Comparison of ENCODE assay signal across 7 cellular contexts in genomic region chr12:131623404-131624368, GRCh38.
A peak's percentile ranks its signal among the peaks of the same experiment; 100 is the strongest.
DNase-seq lines count a peak whose midpoint lies in the region; TF ChIP-seq lines count a peak whose summit lies in the region.
"Not testable (repeated sequence)": the region's sequence is repeated elsewhere in the genome, so short reads cannot be mapped to it uniquely, and the experiment has no call there.

No MANE protein-coding gene starts in this region.

- not testable (repeated sequence) for H3K79me1 ChIP-seq in neuronal stem cell (ENCODE audit: low read depth, low read length)

- peak overlapping the region; percentile 78; the same call in 1 of the 2 replicates for H3K27ac ChIP-seq in HUES6 (ENCODE audit: low read depth, low read length)
- H3K27ac ChIP-seq in OCI-LY7 (ENCODE audit: low read depth, low read length, poor library complexity, severe bottlenecking); neuronal stem cell (replicated peaks; ENCODE audit: low read length): not testable (repeated sequence)

- not testable (repeated sequence) for H3K36me3 ChIP-seq in BJ (ENCODE audit: control insufficient read depth, insufficient read depth, low read length); HUES6 (ENCODE audit: control insufficient read depth, insufficient read depth, low read length); OCI-LY7 (ENCODE audit: insufficient read depth, low read length); neuronal stem cell (replicated peaks in 1 of 2; ENCODE audit: control insufficient read depth in 2 of 2, insufficient read depth in 2 of 2, low read length in 2 of 2)

- not testable (repeated sequence) for H3K9me2 ChIP-seq in OCI-LY7 (ENCODE audit: insufficient read depth, low read length)

- not testable (repeated sequence) for BruUV-seq in OCI-LY7 (replicated peaks; lab: Mats Ljungman, UMichigan)

- H2BK12ac ChIP-seq in neuronal stem cell (ENCODE audit: low read length) = not testable (repeated sequence)

- not testable (repeated sequence) for H2BK120ac ChIP-seq in neuronal stem cell (ENCODE audit: low read depth, low read length)

- not testable (repeated sequence) for H2AFZ ChIP-seq in OCI-LY7 (ENCODE audit: low read length); neuronal stem cell (ENCODE audit: low read length)

- CTCF ChIA-PET in BJ (lab: Yijun Ruan, JAX); OCI-LY7 (lab: Charles Lee; ENCODE audit: unreplicated experiment): not testable (repeated sequence)

- H3K18ac ChIP-seq in neuronal stem cell (ENCODE audit: low read length) = peak overlapping the region; percentile 91

- H2BK5ac ChIP-seq in neuronal stem cell (ENCODE audit: low read length) = not testable (repeated sequence)

- not testable (repeated sequence) for DNase-seq in BJ (ENCODE audit: low read depth); OCI-LY7 (ENCODE audit: low spot score); astrocyte of the cerebellum (ENCODE audit: low read depth); neuronal stem cell (ENCODE audit: low spot score)
- DNase-seq in erythroblast (lab: John Stamatoyannopoulos, UW) = peak; percentile 25 to 26

- intact Hi-C loops in OCI-LY7 (cut with micrococcal nuclease; ENCODE audit: unreplicated experiment) = not testable (repeated sequence)

- not testable (repeated sequence) for H3K9me3 ChIP-seq in HUES6 (ENCODE audit: control insufficient read depth, insufficient read depth, low read depth, low read length); OCI-LY7 (ENCODE audit: low read length); neuronal stem cell (replicated peaks in 1 of 2; ENCODE audit: control insufficient read depth in 2 of 2, insufficient read depth in 1 of 2, low read depth in 1 of 2, low read length in 2 of 2)

- peak overlapping the region; percentile 37 for H2BK15ac ChIP-seq in neuronal stem cell (ENCODE audit: low read length)

- not testable (repeated sequence) for H3K4me2 ChIP-seq in OCI-LY7 (ENCODE audit: low read length); neuronal stem cell (ENCODE audit: insufficient read depth, low read length, poor library complexity, severe bottlenecking)

- not testable (repeated sequence) for H3K79me2 ChIP-seq in OCI-LY7 (ENCODE audit: insufficient read depth, low read depth, low read length)

- no CpG with 5 or more reads among the region's 15 CpGs for WGBS in neuronal stem cell (ENCODE audit: extremely low coverage in 2 of 2, insufficient read length in 2 of 2, insufficient replicate concordance in 1 of 2), 2 donors

- H3K4me3 ChIP-seq in BJ (ENCODE audit: low read depth, low read length); HUES6 (ENCODE audit: low read depth, low read length); OCI-LY7 (ENCODE audit: low read depth, low read length, poor library complexity, severe bottlenecking); astrocyte of the cerebellum (ENCODE audit: low read depth, low read length); neuronal stem cell (ENCODE audit: low read length in 2 of 2): not testable (repeated sequence)

- H3K4me1 ChIP-seq in HUES6 (ENCODE audit: control insufficient read depth, insufficient read depth, low read length) = peaks cover 56% of the 10 kb centered on the region
- H3K4me1 ChIP-seq in OCI-LY7 (ENCODE audit: insufficient read depth, low read length, poor library complexity, severe bottlenecking) = not testable (repeated sequence)
- H3K4me1 ChIP-seq in neuronal stem cell (ENCODE audit: control insufficient read depth in 2 of 2, insufficient read depth in 1 of 2, low read depth in 1 of 2, low read length in 2 of 2) = peaks cover 19 to 29% of the 10 kb centered on the region in 2 donors

- H3K14ac ChIP-seq in neuronal stem cell (ENCODE audit: low read length) = not testable (repeated sequence)

- not testable (repeated sequence) for H4K20me1 ChIP-seq in OCI-LY7 (ENCODE audit: insufficient read depth, low read length)

- POLR2A ChIA-PET in BJ (lab: Charles Lee) = not testable (repeated sequence)
- POLR2A ChIA-PET in OCI-LY7 (lab: Charles Lee) = interaction anchor here (0.6 kb wide), 1 partner anchor 195 kb away, joined by 4 read pairs; no protein-coding TSS in a partner anchor

- not testable (repeated sequence) for H4K8ac ChIP-seq in neuronal stem cell (ENCODE audit: low read depth, low read length)

- peak overlapping the region; percentile 46 for H2AK5ac ChIP-seq in neuronal stem cell (ENCODE audit: low read depth, low read length)

- not testable (repeated sequence) for TF ChIP-seq POLR2A in erythroblast (IDR thresholded peaks at IDR 0.05; ENCODE audit: low read length)

- H3K27me3 ChIP-seq in BJ (ENCODE audit: control insufficient read depth, insufficient read depth, low read length); neuronal stem cell (ENCODE audit: control insufficient read depth in 3 of 3, insufficient read depth in 3 of 3, low read depth in 1 of 3, low read length in 3 of 3): not testable (repeated sequence)
- H3K27me3 ChIP-seq in HUES6 (ENCODE audit: control insufficient read depth, insufficient read depth, low read length) = peaks cover 38% of the 10 kb centered on the region

- H3K9ac ChIP-seq in HUES6 (ENCODE audit: low read length); neuronal stem cell (ENCODE audit: low read depth, low read length, poor library complexity): not testable (repeated sequence)

- in situ Hi-C loops in astrocyte of the cerebellum (cut with HindIII; ENCODE audit: low sequenced_read_pairs) = not testable (repeated sequence)

- H4K91ac ChIP-seq in neuronal stem cell (ENCODE audit: low read depth, low read length, poor library complexity) = not testable (repeated sequence)

- H3K23ac ChIP-seq in neuronal stem cell (ENCODE audit: low read depth, low read length, poor library complexity) = not testable (repeated sequence)

- TF ChIP-seq CTCF in BJ (IDR thresholded peaks at IDR 0.05; ENCODE audit: insufficient read depth, low read depth, low read length) (0 out of 2 replicates have a peak, but pooled peaks have one; percentile 4), GM12873 (IDR thresholded peaks at IDR 0.05; ENCODE audit: insufficient read depth, low read depth, low read length, missing control alignments) (peak; percentile 52), OCI-LY7 (conservative IDR thresholded peaks at IDR 0.05; ENCODE audit: low read length) (peak; percentile 62), astrocyte of the cerebellum (IDR thresholded peaks at IDR 0.05; ENCODE audit: low read depth, low read length, missing control alignments) (peak; percentile 2)

- H3K4ac ChIP-seq in neuronal stem cell (ENCODE audit: low read length) = not testable (repeated sequence)

Comparison
In these comparisons a context has a peak if more than half of its experiments do, and no peak if none do; other contexts are left out.
1. CTCF ChIP-seq: peak in every context shown above with its lines; median percentile 62 in OCI-LY7; 52 in GM12873; 4 in BJ; 2 in astrocyte of the cerebellum.